Comparison of ENCODE assay signal across 8 cellular contexts in the genomic region with DNA sequence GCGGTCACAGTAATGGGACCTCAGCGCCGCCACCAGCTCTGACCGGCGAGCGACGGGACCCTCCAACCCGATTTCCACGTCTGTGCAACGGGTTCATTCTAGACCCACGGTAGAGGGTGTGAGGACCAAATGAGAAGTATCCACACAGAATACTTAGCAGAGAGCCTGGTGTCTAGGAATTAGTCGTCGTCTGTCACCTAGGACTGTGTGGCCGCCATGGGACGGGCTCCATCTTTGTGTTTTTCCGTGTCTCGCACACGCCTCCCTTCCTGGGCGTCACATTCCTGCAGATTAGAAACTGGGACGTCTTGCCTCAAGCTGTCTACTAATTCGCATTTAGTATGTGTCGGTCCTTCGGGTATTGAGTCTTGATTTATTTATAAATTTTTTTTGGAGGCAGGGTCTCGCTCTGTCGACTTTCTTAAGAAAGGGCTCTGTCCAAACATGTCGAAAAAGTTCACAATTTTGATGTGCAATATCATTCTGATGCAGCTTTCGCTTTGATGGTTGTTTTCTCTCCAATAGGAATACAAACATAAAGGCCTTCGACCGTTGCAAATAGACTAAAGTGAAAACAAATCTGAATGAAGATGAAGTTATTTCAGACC. TPM values are rescaled to one million over a fixed set of nuclear protein-coding genes. Genes with fewer than 3 reads are reported as not detected.
DNase-seq lines count a peak whose midpoint lies in the region; ATAC-seq and TF ChIP-seq lines count a peak whose summit lies in the region.

No MANE protein-coding gene starts in this region.

- peaks cover 29 to 79% (median 72%) of the 10 kb centered on the region in 4 donors for H3K4me1 Mint-ChIP-seq in naive thymus-derived CD8-positive, alpha-beta T cell

- POLR2A ChIA-PET in naive thymus-derived CD8-positive, alpha-beta T cell (lab: Charles Lee), result interaction anchor here (0.9 to 4.1 kb wide), 5 partner anchors 15 to 318 kb away, joined by 3 to 25 read pairs (median 3); a partner anchor contains a TSS

- H3K4me3 ChIP-seq in Jurkat, Clone E6-1 (ENCODE audit: low read length), result peak overlapping the region; percentile 79
- H3K4me3 ChIP-seq in WI38 (ENCODE audit: low read depth, low read length) (peak overlapping the region; percentile 92), esophagus (ENCODE audit: low read depth in 1 of 2, low read length in 2 of 2) (peak overlapping the region; percentile 88 to 94)

- H3K4me1 ChIP-seq in esophagus (ENCODE audit: control insufficient read depth in 2 of 2, insufficient read depth in 2 of 2, low read length in 1 of 2), result peaks cover 0 to 2% of the 10 kb centered on the region in 2 donors

- peak; percentile 65 for DNase-seq in DMS 273 (lab: John Stamatoyannopoulos, UW; ENCODE audit: unreplicated experiment)
- DNase-seq in DMS 273 treated with DMSO at 0.1 percent for 48 hours (lab: John Stamatoyannopoulos, UW), result no peak
- DNase-seq in Jurkat, Clone E6-1 (ENCODE audit: low read depth, low spot score), result no peak
- no peak for DNase-seq in naive thymus-derived CD8-positive, alpha-beta T cell

- H3K36me3 ChIP-seq in esophagus (ENCODE audit: control insufficient read depth in 2 of 2, insufficient read depth in 2 of 2, low read length in 1 of 2), result no peaks in the 10 kb centered on the region

- no peaks in the 10 kb centered on the region for H3K27me3 Mint-ChIP-seq in naive thymus-derived CD8-positive, alpha-beta T cell

- H3K27me3 ChIP-seq in esophagus (ENCODE audit: control insufficient read depth in 1 of 2, insufficient read depth in 2 of 2, low read length in 2 of 2), result no peaks in the 10 kb centered on the region

- H3K36me3 Mint-ChIP-seq in naive thymus-derived CD8-positive, alpha-beta T cell, result peaks cover 0 to 13% (median 0%) of the 10 kb centered on the region in 3 donors

- peak overlapping the region; percentile 93 to 99 (median 98) for H3K27ac Mint-ChIP-seq in naive thymus-derived CD8-positive, alpha-beta T cell

- H3K9me3 ChIP-seq in esophagus (ENCODE audit: control insufficient read depth in 2 of 2, insufficient read depth in 1 of 2, low read depth in 1 of 2, low read length in 1 of 2), result no peaks in the 10 kb centered on the region

- no peaks in the 10 kb centered on the region for H3K9me3 Mint-ChIP-seq in naive thymus-derived CD8-positive, alpha-beta T cell

- no peak for TF ChIP-seq CTCF in WI38 (IDR thresholded peaks at IDR 0.05; ENCODE audit: low read depth, low read length)

- 0% methylated on average over 29 of the region's 29 CpGs for WGBS in esophagus, 2 donors

- peak overlapping the region; percentile 95 to 100 for H3K27ac ChIP-seq in esophagus (ENCODE audit: low read depth in 2 of 2, low read length in 1 of 2)

- peak; percentile 13 for ATAC-seq in GM21723 (IDR thresholded peaks at IDR 0.05; ENCODE audit: unreplicated experiment)
- peak; percentile 5 for ATAC-seq in naive thymus-derived CD8-positive, alpha-beta T cell
- no peak for ATAC-seq in HG03469 (IDR thresholded peaks at IDR 0.05; ENCODE audit: unreplicated experiment)

- H3K4me3 Mint-ChIP-seq in naive thymus-derived CD8-positive, alpha-beta T cell, result peak overlapping the region; percentile 86 to 97 (median 94)

RNA-seq across cellular contexts. Expression of a gene that starts 0.6 kb away (rescaled TPM):
- polyA plus RNA-seq in Jurkat, Clone E6-1 (2012; ENCODE audit: insufficient read depth, insufficient read length), result 56.6 TPM
- polyA plus RNA-seq in esophagus, result 10 to 100 TPM in 1 of 2 donors, 1 to 10 TPM in 1; 9.6 to 14.5 TPM
- total RNA-seq in naive thymus-derived CD8-positive, alpha-beta T cell, result 10 to 100 TPM; 10.4 to 11.5 TPM
- 1 to 10 TPM; 1.1 to 5.1 (median 2.1) TPM for polyA plus RNA-seq in naive thymus-derived CD8-positive, alpha-beta T cell

RNA-seq across cellular contexts. Expression of a gene that starts 0.8 kb away (rescaled TPM):
- polyA plus RNA-seq in Jurkat, Clone E6-1 (2012; ENCODE audit: insufficient read depth, insufficient read length), result 235 TPM
- polyA plus RNA-seq in esophagus, result 10 to 100 TPM; 51.2 to 58.9 TPM
- total RNA-seq in naive thymus-derived CD8-positive, alpha-beta T cell, result 10 to 100 TPM; 56.9 to 68.2 TPM
- 10 to 100 TPM; 38.8 to 58.6 (median 44.4) TPM for polyA plus RNA-seq in naive thymus-derived CD8-positive, alpha-beta T cell
